16 cellular contexts compared by ENCODE assay signal in the genomic region with DNA sequence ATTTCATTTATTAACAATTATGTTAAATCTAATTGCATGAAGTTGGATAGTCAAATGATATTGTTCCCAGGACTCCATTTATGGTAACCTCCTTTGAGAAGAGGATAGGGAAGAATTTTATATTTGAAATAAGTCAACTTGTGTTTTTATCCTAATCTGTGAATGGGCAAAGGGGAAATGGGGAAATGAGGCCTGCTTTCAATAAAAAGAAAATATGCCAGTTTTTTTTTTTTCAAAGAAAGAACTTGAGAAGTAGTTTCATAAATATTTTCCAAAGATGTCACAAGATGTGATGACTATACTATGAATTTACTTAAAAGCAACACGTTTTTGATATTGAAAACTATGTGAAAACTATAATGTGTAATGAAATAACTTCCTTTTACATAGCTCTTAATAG.
A peak's percentile ranks its signal among the peaks of the same experiment; 100 is the strongest.
DNase-seq lines count a peak whose midpoint lies in the region; ATAC-seq and TF ChIP-seq lines count a peak whose summit lies in the region.
"Had no signal": no experiment of that assay in that cellular context is flagged by ENCODE, and none has a peak within 500 bp of the region (broad histone marks: within the 10 kb centered on the region; RNA-seq: fewer than 3 reads in every experiment).

No MANE protein-coding gene starts in this region.

- H3K9ac ChIP-seq in adipocyte (ENCODE audit: low read length), result no peak overlapping the region

- no peaks in the 10 kb centered on the region for H3K9me3 ChIP-seq in adipocyte (ENCODE audit: control insufficient read depth, low read length)
- H3K9me3 ChIP-seq: A549, HAP-1 had no signal

- peaks cover 5% of the 10 kb centered on the region for H3K36me3 ChIP-seq in adipocyte (ENCODE audit: control insufficient read depth, insufficient read depth, low read length, severe bottlenecking)
- H3K36me3 ChIP-seq: HAP-1 had no signal

- ATAC-seq in GM19035 (IDR thresholded peaks at IDR 0.05; ENCODE audit: unreplicated experiment), result no peak
- ATAC-seq: A549; CD8-positive, alpha-beta T cell; HepG2 had no signal

- H3K4me1 Mint-ChIP-seq in chondrocyte (ENCODE audit: low read depth) (peaks cover 25% of the 10 kb centered on the region), osteocyte (ENCODE audit: unreplicated experiment) (peaks cover 48% of the 10 kb centered on the region)
- H3K4me1 Mint-ChIP-seq: CD14-positive monocyte had no signal

- H3K4me3 ChIP-seq in adipocyte (ENCODE audit: low read length), result no peak overlapping the region
- H3K4me3 ChIP-seq: A549, HAP-1 had no signal

- no peak overlapping the region for H3K4me3 Mint-ChIP-seq in chondrocyte (ENCODE audit: unreplicated experiment)
- peak overlapping the region; percentile 32 for H3K4me3 Mint-ChIP-seq in osteocyte (ENCODE audit: unreplicated experiment)
- H3K4me3 Mint-ChIP-seq: CD14-positive monocyte; CD8-positive, alpha-beta T cell had no signal

- H3K9me3 Mint-ChIP-seq in chondrocyte (ENCODE audit: low read depth) (no peaks in the 10 kb centered on the region), osteocyte (ENCODE audit: unreplicated experiment) (no peaks in the 10 kb centered on the region)
- H3K9me3 Mint-ChIP-seq: CD8-positive, alpha-beta T cell had no signal

- no peaks in the 10 kb centered on the region for H3K27me3 ChIP-seq in adipocyte (replicated peaks; ENCODE audit: control insufficient read depth, insufficient read depth, low read length)

- H3K36me3 Mint-ChIP-seq in chondrocyte (ENCODE audit: low read depth), result no peaks in the 10 kb centered on the region
- H3K36me3 Mint-ChIP-seq in osteocyte (ENCODE audit: unreplicated experiment), result peaks cover 6% of the 10 kb centered on the region

- TF ChIP-seq CTCF in chondrocyte (IDR thresholded peaks at IDR 0.05), result no peak
- no peak for TF ChIP-seq CTCF in osteocyte (IDR thresholded peaks at IDR 0.05)

- H3K27ac Mint-ChIP-seq in chondrocyte (ENCODE audit: unreplicated experiment) (peak overlapping the region; percentile 41), osteocyte (ENCODE audit: unreplicated experiment) (peak overlapping the region; percentile 72)
- H3K27ac Mint-ChIP-seq: CD14-positive monocyte; CD8-positive, alpha-beta T cell had no signal

- peaks cover 20% of the 10 kb centered on the region for H3K4me1 ChIP-seq in adipocyte (ENCODE audit: control insufficient read depth, insufficient read depth, low read length)
- H3K4me1 ChIP-seq: A549, HAP-1 had no signal

- peak; percentile 57 for DNase-seq in adipocyte (ENCODE audit: low read depth)
- DNase-seq in chondrocyte (ENCODE audit: low spot score), result no peak
- peak; percentile 56 for DNase-seq in fibroblast of gingiva (ENCODE audit: low read depth)
- no peak for DNase-seq in osteocyte (ENCODE audit: extremely low spot score, unreplicated experiment)
- no peak for DNase-seq in NCI-H1694 treated with DMSO at 0.1 percent for 48 hours (lab: John Stamatoyannopoulos, UW)
- DNase-seq in hypothalamus (lab: John Stamatoyannopoulos, UW), result no peak
- no peak for DNase-seq in OCI-M2 (lab: John Stamatoyannopoulos, UW; ENCODE audit: unreplicated experiment)
- DNase-seq: CD8-positive, alpha-beta T cell; COR-L47; DND-41; GDM1 had no signal

- no peaks in the 10 kb centered on the region for H3K27me3 Mint-ChIP-seq in chondrocyte (ENCODE audit: low read depth)
- no peaks in the 10 kb centered on the region for H3K27me3 Mint-ChIP-seq in osteocyte (ENCODE audit: unreplicated experiment)

Comparison
In these comparisons a context has a peak if more than half of its experiments do, and no peak if none do; other contexts are left out.
1. DNase-seq: peak in adipocyte (single experiment) and fibroblast of gingiva (single experiment); none in chondrocyte (single experiment), osteocyte (single experiment), NCI-H1694 treated with DMSO at 0.1 percent for 48 hours (single experiment), hypothalamus (0 of 51) and OCI-M2 (single experiment).